14 cellular contexts compared by ENCODE assay signal in genomic region chr12:32824596-32824995, GRCh38.
DNase-seq lines count a peak whose midpoint lies in the region; ATAC-seq and TF ChIP-seq lines count a peak whose summit lies in the region.
"Had no signal": no experiment of that assay in that cellular context is flagged by ENCODE, and none has a peak within 500 bp of the region (broad histone marks: within the 10 kb centered on the region; RNA-seq: fewer than 3 reads in every experiment).

No MANE protein-coding gene starts in this region.

- peak overlapping the region; percentile 50 to 91 (median 80) for H3K27ac ChIP-seq in heart right ventricle
- H3K27ac ChIP-seq: GM23248 had no signal

- peaks cover 0 to 85% (median 16%) of the 10 kb centered on the region in 9 donors for H3K4me1 ChIP-seq in heart right ventricle
- H3K4me1 ChIP-seq in adipocyte (ENCODE audit: control insufficient read depth, insufficient read depth, low read length), result no peaks in the 10 kb centered on the region

- no peaks in the 10 kb centered on the region for H3K9me3 ChIP-seq in heart right ventricle
- H3K9me3 ChIP-seq in adipocyte (ENCODE audit: control insufficient read depth, low read length), result no peaks in the 10 kb centered on the region

- no peaks in the 10 kb centered on the region for H3K27me3 ChIP-seq in heart right ventricle
- H3K27me3 ChIP-seq in adipocyte (replicated peaks; ENCODE audit: control insufficient read depth, insufficient read depth, low read length), result no peaks in the 10 kb centered on the region

- 53 to 63% methylated on average over 1 of the region's 1 CpG for WGBS in heart right ventricle, 2 donors

- no peak overlapping the region for H3K4me3 ChIP-seq in heart right ventricle
- no peak overlapping the region for H3K4me3 ChIP-seq in adipocyte (ENCODE audit: low read length)
- H3K4me3 ChIP-seq: GM23248 had no signal

- H3K9ac ChIP-seq in adipocyte (ENCODE audit: low read length), result peak overlapping the region; percentile 12
- H3K9ac ChIP-seq: GM23248 had no signal

- no peak for ATAC-seq in heart right ventricle
- ATAC-seq in left ventricle myocardium superior, result no peak
- peak; percentile 71 for ATAC-seq in GM18511 (IDR thresholded peaks at IDR 0.05; ENCODE audit: unreplicated experiment)
- ATAC-seq in HG02885 (IDR thresholded peaks at IDR 0.05; ENCODE audit: poor library complexity, unreplicated experiment), result peak; percentile 29
- ATAC-seq in HG03571 (IDR thresholded peaks at IDR 0.05; ENCODE audit: unreplicated experiment), result no peak
- no peak for ATAC-seq in GM19395 (IDR thresholded peaks at IDR 0.05; ENCODE audit: unreplicated experiment)
- ATAC-seq: CD8-positive, alpha-beta T cell; HCT116 had no signal

- peaks cover 0 to 19% (median 8%) of the 10 kb centered on the region in 9 donors for H3K36me3 ChIP-seq in heart right ventricle
- H3K36me3 ChIP-seq in adipocyte (ENCODE audit: control insufficient read depth, insufficient read depth, low read length, severe bottlenecking), result peaks cover 7% of the 10 kb centered on the region

- DNase-seq in heart right ventricle (no peak), left ventricle myocardium superior (no peak), adipocyte (ENCODE audit: low read depth) (no peak)
- DNase-seq: CD8-positive, alpha-beta T cell; COR-L47; DND-41; GDM1; GM23248; KG1 had no signal

- intact Hi-C loops in heart right ventricle (cut with DNase I) (loop anchor here in 3 of 10 donors (5.0 kb wide), 2 partner anchors 68 to 73 kb away; partner anchors contain the start of gene PKP2 (in 1 of the 3)), left ventricle myocardium superior (cut with micrococcal nuclease) (no loop called here)

- TF ChIP-seq CTCF in heart right ventricle (IDR thresholded peaks at IDR 0.05), result no peak

Comparison
In these comparisons a context has a peak if more than half of its experiments do, and no peak if none do; other contexts are left out.
1. ATAC-seq: peak in GM18511 (single experiment) and HG02885 (single experiment); none in heart right ventricle (0 of 8), left ventricle myocardium superior (single experiment), HG03571 (single experiment) and GM19395 (single experiment).